24 cellular contexts compared by ENCODE assay signal in genomic region chr7:10918093-10918590, GRCh38.
"Had no signal": no experiment of that assay in that cellular context is flagged by ENCODE, and none has a peak within 500 bp of the region (broad histone marks: within the 10 kb centered on the region; RNA-seq: fewer than 3 reads in every experiment).

No MANE protein-coding gene starts in this region.

- H3K27ac ChIP-seq: colonic mucosa, heart left ventricle, neutrophil, psoas muscle, right lobe of liver, suprapubic skin, thyroid gland, upper lobe of left lung, vagina had no signal

- H3K9me3 ChIP-seq: colonic mucosa, heart left ventricle, neutrophil, psoas muscle, right lobe of liver, suprapubic skin, thyroid gland, upper lobe of left lung, vagina had no signal

- H3K36me3 ChIP-seq: colonic mucosa, heart left ventricle, neutrophil, right lobe of liver, suprapubic skin, thyroid gland, upper lobe of left lung, vagina had no signal

- H3K4me1 ChIP-seq: colonic mucosa, psoas muscle, right lobe of liver, suprapubic skin, thyroid gland, upper lobe of left lung, vagina had no signal

- H3K4me3 ChIP-seq: colonic mucosa, heart left ventricle, lung, psoas muscle, right lobe of liver, suprapubic skin, thyroid gland, upper lobe of left lung, vagina had no signal

- ATAC-seq: heart left ventricle; left ventricle myocardium superior; psoas muscle; right lobe of liver; stimulated activated effector memory CD8-positive, alpha-beta T cell treated with anti-CD3 and anti-CD28 coated beads, Interleukin-12 subunit alpha, Interleukin-12 subunit beta, amount 100 ng/mL, for 72 hours; stimulated activated naive CD8-positive, alpha-beta T cell treated with anti-CD3 and anti-CD28 coated beads, Interleukin-15, Interleukin-2, amounts not matched to agents 100 U/mL and 50 U/mL, for 24 hours had no signal

- H3K27me3 ChIP-seq: colonic mucosa, heart left ventricle, neutrophil, right lobe of liver, suprapubic skin, thyroid gland, upper lobe of left lung, vagina had no signal

- DNase-seq: colonic mucosa; effector CD4-positive, alpha-beta T cell; endodermal cell; erythroblast; foreskin melanocyte; heart left ventricle; hypothalamus; left ventricle myocardium superior; mesenchymal stem cell; midbrain; naive B cell; psoas muscle; retina; right lobe of liver; stimulated activated CD4-positive, alpha-beta T cell treated with anti-CD3 and anti-CD28 coated beads, Interleukin-4, amount 100 ng/mL, for 1 hour; stimulated activated CD8-positive, alpha-beta memory T cell treated with anti-CD3 and anti-CD28 coated beads, Interleukin-4, amount 100 ng/mL, for 48 hours; stimulated activated naive CD8-positive, alpha-beta T cell treated with anti-CD3 and anti-CD28 coated beads, Interleukin-15, Interleukin-2, amounts not matched to agents 100 U/mL and 50 U/mL, for 24 hours; thyroid gland; upper lobe of left lung had no signal
